ENCODE assay signal across 9 cellular contexts in the genomic region with DNA sequence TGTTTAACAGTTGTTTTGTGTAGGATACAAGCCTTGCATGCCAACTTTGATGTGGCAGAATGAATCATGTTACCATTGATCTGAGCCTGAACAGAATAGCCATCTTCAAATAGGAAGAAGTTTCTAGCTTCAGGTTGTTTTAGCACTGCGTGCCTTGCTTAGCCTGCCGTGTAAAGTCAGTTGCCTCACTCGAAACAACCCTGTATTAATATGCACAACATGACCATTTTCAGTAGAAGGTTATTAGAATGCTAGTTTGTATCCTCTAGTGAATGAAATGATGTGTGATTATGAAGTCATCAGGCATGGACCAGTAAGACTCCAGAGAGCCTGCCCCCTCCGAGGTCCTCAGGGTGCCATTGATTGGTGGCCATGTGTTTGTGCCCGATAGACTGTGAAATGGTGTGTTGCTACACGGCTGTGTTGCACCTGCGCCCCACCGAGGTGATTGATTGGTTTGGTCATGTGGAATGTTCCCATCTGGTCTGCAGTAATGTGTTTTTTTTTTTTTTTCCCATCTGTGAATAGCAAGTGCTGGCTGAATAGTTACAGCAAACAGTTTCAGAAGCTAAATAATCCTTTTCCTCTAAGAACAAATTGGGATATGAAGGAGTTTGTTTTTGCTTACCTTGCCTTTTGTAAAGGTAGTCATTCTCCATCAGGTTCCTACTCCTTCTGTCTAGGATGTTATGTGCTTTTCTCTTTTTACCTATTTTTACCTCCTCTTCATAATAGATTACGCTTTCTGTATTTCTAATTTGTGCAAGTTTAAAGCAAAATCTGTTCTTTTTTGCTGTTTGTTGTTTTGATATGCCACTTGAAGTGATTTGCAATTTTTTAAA.
DNase-seq lines count a peak whose midpoint lies in the region; ATAC-seq, FAIRE-seq and TF ChIP-seq lines count a peak whose summit lies in the region.
"Had no signal": no experiment of that assay in that cellular context is flagged by ENCODE, and none has a peak within 500 bp of the region (broad histone marks: within the 10 kb centered on the region; RNA-seq: fewer than 3 reads in every experiment).

No MANE protein-coding gene starts in this region.

- no peak overlapping the region for H3K27ac ChIP-seq in BLaER1 treated with 17β-estradiol and CSF1 and Interleukin-3, amounts not matched to agents 10 nM and 100 nM
- no peak overlapping the region for H3K27ac ChIP-seq in kidney (ENCODE audit: low read depth in 2 of 2, low read length in 2 of 2)
- H3K27ac ChIP-seq in adrenal gland, result no peak overlapping the region
- H3K27ac ChIP-seq: esophagus squamous epithelium had no signal

- no peak overlapping the region for H3K4me3 ChIP-seq in BLaER1 treated with 17β-estradiol and CSF1 and Interleukin-3, amounts not matched to agents 10 nM and 100 nM
- H3K4me3 ChIP-seq in kidney (ENCODE audit: low read length in 2 of 2), result no peak overlapping the region
- H3K4me3 ChIP-seq in adrenal gland, result no peak overlapping the region
- H3K4me3 ChIP-seq: esophagus squamous epithelium had no signal

- 73 to 79% (median 75%) methylated on average over 9 of the region's 9 CpGs for WGBS in adrenal gland, 4 donors

- no peaks in the 10 kb centered on the region for H3K27me3 Mint-ChIP-seq in T-cell

- H3K36me3 ChIP-seq in BLaER1 treated with 17β-estradiol and CSF1 and Interleukin-3, amounts not matched to agents 10 nM and 100 nM, result peaks cover 8 to 26% (median 15%) of the 10 kb centered on the region in 11 experiments; a peak in 17 of 22 replicates
- no peaks in the 10 kb centered on the region for H3K36me3 ChIP-seq in kidney (ENCODE audit: control insufficient read depth in 1 of 2, insufficient read depth in 2 of 2, low read length in 2 of 2)
- H3K36me3 ChIP-seq in adrenal gland (replicated peaks in 1 of 2), result no peaks in the 10 kb centered on the region

- CTCF ChIA-PET in T-cell (lab: Charles Lee), result interaction anchor here in 1 of 2 donors (0.6 to 0.7 kb wide), 2 partner anchors 95 to 115 kb away, joined by 3 read pairs; no protein-coding TSS in a partner anchor

- H3K4me2 ChIP-seq in BLaER1 treated with 17β-estradiol and CSF1 and Interleukin-3, amounts not matched to agents 10 nM and 100 nM, result peak overlapping the region; percentile 9 to 87 (median 56); a peak in 20 of 22 replicates

- TF ChIP-seq CTCF in kidney (IDR thresholded peaks at IDR 0.05; ENCODE audit: borderline replicate concordance, extremely low read depth, insufficient read depth), result no peak
- TF ChIP-seq CTCF in adrenal gland (IDR thresholded peaks at IDR 0.05), result no peak

- POLR2A ChIA-PET in T-cell (lab: Charles Lee), result interaction anchor here in 1 of 2 donors (0.6 to 0.9 kb wide), 2 partner anchors 88 to 1370 kb away, joined by 3 read pairs; no protein-coding TSS in a partner anchor

- peak overlapping the region in 1 of 2 donors; percentile 67 for H3K27ac Mint-ChIP-seq in T-cell

- peaks cover 0 to 2% (median 0%) of the 10 kb centered on the region in 11 experiments; a peak in 1 of 22 replicates for H3K9me3 ChIP-seq in BLaER1 treated with 17β-estradiol and CSF1 and Interleukin-3, amounts not matched to agents 10 nM and 100 nM (replicated peaks in 1 of 11)
- H3K9me3 ChIP-seq in kidney (ENCODE audit: control insufficient read depth in 1 of 2, low read length in 2 of 2), result no peaks in the 10 kb centered on the region
- H3K9me3 ChIP-seq in adrenal gland (replicated peaks in 1 of 3), result no peaks in the 10 kb centered on the region
- H3K9me3 ChIP-seq: esophagus squamous epithelium had no signal

- H3K4me1 Mint-ChIP-seq in T-cell, result peaks cover 56 to 62% (median 60%) of the 10 kb centered on the region in 3 donors

- DNase-seq in T-cell (no peak), kidney (peak; percentile 66), EL (no peak), adrenal gland (no peak)
- DNase-seq: esophagus squamous epithelium had no signal

- ATAC-seq in HG03135 (IDR thresholded peaks at IDR 0.05; ENCODE audit: unreplicated experiment), result peak; percentile 53
- peak; percentile 60 to 83 (median 74) for ATAC-seq in T-cell (replicated peaks in 1 of 4)
- no peak for ATAC-seq in GM21576 (IDR thresholded peaks at IDR 0.05; ENCODE audit: unreplicated experiment)
- ATAC-seq in HG03108 (IDR thresholded peaks at IDR 0.05; ENCODE audit: unreplicated experiment), result no peak

- no peak overlapping the region for H3K4me3 Mint-ChIP-seq in T-cell

- peaks cover 0 to 39% (median 0%) of the 10 kb centered on the region in 11 experiments; a peak in 3 of 22 replicates for H4K20me1 ChIP-seq in BLaER1 treated with 17β-estradiol and CSF1 and Interleukin-3, amounts not matched to agents 10 nM and 100 nM

- peaks cover 33% of the 10 kb centered on the region for H3K36me3 Mint-ChIP-seq in T-cell

- H3K9ac ChIP-seq in BLaER1 treated with 17β-estradiol and CSF1 and Interleukin-3, amounts not matched to agents 10 nM and 100 nM, result no peak overlapping the region
- H3K9ac ChIP-seq in kidney (ENCODE audit: low read length in 2 of 2), result no peak overlapping the region

- TF ChIP-seq POLR2A in adrenal gland (IDR thresholded peaks at IDR 0.05), result no peak

- no peaks in the 10 kb centered on the region for H3K27me3 ChIP-seq in BLaER1 treated with 17β-estradiol and CSF1 and Interleukin-3, amounts not matched to agents 10 nM and 100 nM
- no peaks in the 10 kb centered on the region for H3K27me3 ChIP-seq in adrenal gland
- H3K27me3 ChIP-seq: esophagus squamous epithelium had no signal

- no peaks in the 10 kb centered on the region for H3K9me3 Mint-ChIP-seq in T-cell

- FAIRE-seq in kidney (lab: Jason Lieb, UNC), result no peak

- intact Hi-C loops in kidney (cut with DNase I) (no loop called here), adrenal gland (cut with DNase I) (loop anchor here (10.0 kb wide), 1 partner anchor 219 kb away; the partner anchor contains the start of gene TCF12 (in 2 of the 2))

- H3K4me1 ChIP-seq in BLaER1 treated with 17β-estradiol and CSF1 and Interleukin-3, amounts not matched to agents 10 nM and 100 nM, result peaks cover 34 to 68% (median 46%) of the 10 kb centered on the region in 10 experiments
- H3K4me1 ChIP-seq in kidney (ENCODE audit: control insufficient read depth in 1 of 2, insufficient read depth in 1 of 2, low read depth in 1 of 2, low read length in 2 of 2) (peaks cover 5 to 6% of the 10 kb centered on the region in 2 donors), adrenal gland (replicated peaks in 1 of 2) (peaks cover 3 to 36% of the 10 kb centered on the region in 2 donors)

Comparison
In these comparisons a context has a peak if more than half of its experiments do, and no peak if none do; other contexts are left out.
1. ATAC-seq: peak in HG03135 (single experiment) and T-cell (4 of 4); none in GM21576 (single experiment) and HG03108 (single experiment).